Comparison of ENCODE assay signal across 1 cellular context in genomic region chr16:85717393-85718152, GRCh38.
TF ChIP-seq lines count a peak whose summit lies in the region.

No MANE protein-coding gene starts in this region.

TF ChIP-seq in K562, 482 proteins besides CTCF, POLR2A, EP300 and RAD21 (continued from another document and continues in another):
- TF ChIP-seq NR4A1 (CRISPR knock-in tag; IDR thresholded peaks at IDR 0.05) (no peak), NR4A1 (tag; IDR thresholded peaks at IDR 0.05) (no peak), GTF2A2 (tag; IDR thresholded peaks at IDR 0.05) (no peak), ZNF280A (IDR thresholded peaks at IDR 0.05; ENCODE audit: low read depth, partially characterized antibody) (no peak), KHSRP (IDR thresholded peaks at IDR 0.05) (no peak), MCM5 (IDR thresholded peaks at IDR 0.05; ENCODE audit: low read depth) (no peak), MECOM (CRISPR knock-in tag; IDR thresholded peaks at IDR 0.05) (no peak), STAT5A (IDR thresholded peaks at IDR 0.05; ENCODE audit: borderline replicate concordance, low read length) (no peak), E2F6 (IDR thresholded peaks at IDR 0.05; ENCODE audit: borderline replicate concordance in 1 of 2, extremely low read depth in 1 of 2, insufficient read depth in 1 of 2, insufficient read length in 1 of 2, low read depth in 1 of 2, low read length in 1 of 2, poor library complexity in 1 of 2, severe bottlenecking in 1 of 2) (no peak), SAP30 (IDR thresholded peaks at IDR 0.05; ENCODE audit: borderline replicate concordance, insufficient read depth, low read depth, low read length, poor library complexity, severe bottlenecking) (no peak), GTF2E2 (tag; IDR thresholded peaks at IDR 0.05) (no peak), ILF3 (IDR thresholded peaks at IDR 0.05; ENCODE audit: borderline replicate concordance) (no peak), FOXM1 (IDR thresholded peaks at IDR 0.05; ENCODE audit: low read depth) (no peak), FOXM1 (CRISPR knock-in tag; IDR thresholded peaks at IDR 0.05; ENCODE audit: low read depth) (no peak), SP1 (CRISPR knock-in tag; IDR thresholded peaks at IDR 0.05) (no peak), ZFP1 (CRISPR knock-in tag; IDR thresholded peaks at IDR 0.05) (no peak), MBD2 (IDR thresholded peaks at IDR 0.05; ENCODE audit: borderline replicate concordance, low read depth) (no peak), CBFB (CRISPR knock-in tag; IDR thresholded peaks at IDR 0.05) (peak; percentile 48; the same call in 1 of the 2 replicates), HDAC6 (IDR thresholded peaks at IDR 0.05; ENCODE audit: low read depth, low read length) (no peak), SOX6 (IDR thresholded peaks at IDR 0.05) (no peak), ZC3H4 (CRISPR knock-in tag; IDR thresholded peaks at IDR 0.05; ENCODE audit: borderline replicate concordance) (no peak), CREM (IDR thresholded peaks at IDR 0.05; ENCODE audit: low read depth) (no peak), NR2C2 (CRISPR knock-in tag; IDR thresholded peaks at IDR 0.05) (no peak), NR2C2 (tag; IDR thresholded peaks at IDR 0.05) (peak; percentile 40; the same call in 1 of the 2 replicates), FOXJ2 (tag; IDR thresholded peaks at IDR 0.05) (no peak), ZNF165 (CRISPR knock-in tag; IDR thresholded peaks at IDR 0.05; ENCODE audit: borderline replicate concordance) (no peak), ZNF668 (CRISPR knock-in tag; IDR thresholded peaks at IDR 0.05) (no peak), ZNF592 (IDR thresholded peaks at IDR 0.05) (no peak), CREB1 (IDR thresholded peaks at IDR 0.05) (no peak), CREB1 (CRISPR knock-in tag; IDR thresholded peaks at IDR 0.05) (peak; percentile 34; the same call in 1 of the 2 replicates), GABPB1 (CRISPR knock-in tag; IDR thresholded peaks at IDR 0.05) (no peak), ATF4 (CRISPR knock-in tag; IDR thresholded peaks at IDR 0.05) (no peak), LCOR (CRISPR knock-in tag; IDR thresholded peaks at IDR 0.05) (0 out of 2 replicates have a peak, but pooled peaks have one; percentile 18)
- TF ChIP-seq, protein P1, sequence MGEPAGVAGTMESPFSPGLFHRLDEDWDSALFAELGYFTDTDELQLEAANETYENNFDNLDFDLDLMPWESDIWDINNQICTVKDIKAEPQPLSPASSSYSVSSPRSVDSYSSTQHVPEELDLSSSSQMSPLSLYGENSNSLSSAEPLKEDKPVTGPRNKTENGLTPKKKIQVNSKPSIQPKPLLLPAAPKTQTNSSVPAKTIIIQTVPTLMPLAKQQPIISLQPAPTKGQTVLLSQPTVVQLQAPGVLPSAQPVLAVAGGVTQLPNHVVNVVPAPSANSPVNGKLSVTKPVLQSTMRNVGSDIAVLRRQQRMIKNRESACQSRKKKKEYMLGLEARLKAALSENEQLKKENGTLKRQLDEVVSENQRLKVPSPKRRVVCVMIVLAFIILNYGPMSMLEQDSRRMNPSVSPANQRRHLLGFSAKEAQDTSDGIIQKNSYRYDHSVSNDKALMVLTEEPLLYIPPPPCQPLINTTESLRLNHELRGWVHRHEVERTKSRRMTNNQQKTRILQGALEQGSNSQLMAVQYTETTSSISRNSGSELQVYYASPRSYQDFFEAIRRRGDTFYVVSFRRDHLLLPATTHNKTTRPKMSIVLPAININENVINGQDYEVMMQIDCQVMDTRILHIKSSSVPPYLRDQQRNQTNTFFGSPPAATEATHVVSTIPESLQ (CRISPR knock-in tag; IDR thresholded peaks at IDR 0.05), result 0 out of 2 replicates have a peak, but pooled peaks have one; percentile 19
- TF ChIP-seq, protein P2, sequence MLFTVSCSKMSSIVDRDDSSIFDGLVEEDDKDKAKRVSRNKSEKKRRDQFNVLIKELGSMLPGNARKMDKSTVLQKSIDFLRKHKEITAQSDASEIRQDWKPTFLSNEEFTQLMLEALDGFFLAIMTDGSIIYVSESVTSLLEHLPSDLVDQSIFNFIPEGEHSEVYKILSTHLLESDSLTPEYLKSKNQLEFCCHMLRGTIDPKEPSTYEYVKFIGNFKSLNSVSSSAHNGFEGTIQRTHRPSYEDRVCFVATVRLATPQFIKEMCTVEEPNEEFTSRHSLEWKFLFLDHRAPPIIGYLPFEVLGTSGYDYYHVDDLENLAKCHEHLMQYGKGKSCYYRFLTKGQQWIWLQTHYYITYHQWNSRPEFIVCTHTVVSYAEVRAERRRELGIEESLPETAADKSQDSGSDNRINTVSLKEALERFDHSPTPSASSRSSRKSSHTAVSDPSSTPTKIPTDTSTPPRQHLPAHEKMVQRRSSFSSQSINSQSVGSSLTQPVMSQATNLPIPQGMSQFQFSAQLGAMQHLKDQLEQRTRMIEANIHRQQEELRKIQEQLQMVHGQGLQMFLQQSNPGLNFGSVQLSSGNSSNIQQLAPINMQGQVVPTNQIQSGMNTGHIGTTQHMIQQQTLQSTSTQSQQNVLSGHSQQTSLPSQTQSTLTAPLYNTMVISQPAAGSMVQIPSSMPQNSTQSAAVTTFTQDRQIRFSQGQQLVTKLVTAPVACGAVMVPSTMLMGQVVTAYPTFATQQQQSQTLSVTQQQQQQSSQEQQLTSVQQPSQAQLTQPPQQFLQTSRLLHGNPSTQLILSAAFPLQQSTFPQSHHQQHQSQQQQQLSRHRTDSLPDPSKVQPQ (CRISPR knock-in tag; IDR thresholded peaks at IDR 0.05; ENCODE audit: borderline replicate concordance), result no peak
- TF ChIP-seq, protein P3, sequence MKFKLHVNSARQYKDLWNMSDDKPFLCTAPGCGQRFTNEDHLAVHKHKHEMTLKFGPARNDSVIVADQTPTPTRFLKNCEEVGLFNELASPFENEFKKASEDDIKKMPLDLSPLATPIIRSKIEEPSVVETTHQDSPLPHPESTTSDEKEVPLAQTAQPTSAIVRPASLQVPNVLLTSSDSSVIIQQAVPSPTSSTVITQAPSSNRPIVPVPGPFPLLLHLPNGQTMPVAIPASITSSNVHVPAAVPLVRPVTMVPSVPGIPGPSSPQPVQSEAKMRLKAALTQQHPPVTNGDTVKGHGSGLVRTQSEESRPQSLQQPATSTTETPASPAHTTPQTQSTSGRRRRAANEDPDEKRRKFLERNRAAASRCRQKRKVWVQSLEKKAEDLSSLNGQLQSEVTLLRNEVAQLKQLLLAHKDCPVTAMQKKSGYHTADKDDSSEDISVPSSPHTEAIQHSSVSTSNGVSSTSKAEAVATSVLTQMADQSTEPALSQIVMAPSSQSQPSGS (CRISPR knock-in tag; IDR thresholded peaks at IDR 0.05), result no peak
- TF ChIP-seq, protein P4, sequence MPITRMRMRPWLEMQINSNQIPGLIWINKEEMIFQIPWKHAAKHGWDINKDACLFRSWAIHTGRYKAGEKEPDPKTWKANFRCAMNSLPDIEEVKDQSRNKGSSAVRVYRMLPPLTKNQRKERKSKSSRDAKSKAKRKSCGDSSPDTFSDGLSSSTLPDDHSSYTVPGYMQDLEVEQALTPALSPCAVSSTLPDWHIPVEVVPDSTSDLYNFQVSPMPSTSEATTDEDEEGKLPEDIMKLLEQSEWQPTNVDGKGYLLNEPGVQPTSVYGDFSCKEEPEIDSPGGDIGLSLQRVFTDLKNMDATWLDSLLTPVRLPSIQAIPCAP (CRISPR knock-in tag; IDR thresholded peaks at IDR 0.05; ENCODE audit: borderline replicate concordance), result no peak
- TF ChIP-seq, protein P5, sequence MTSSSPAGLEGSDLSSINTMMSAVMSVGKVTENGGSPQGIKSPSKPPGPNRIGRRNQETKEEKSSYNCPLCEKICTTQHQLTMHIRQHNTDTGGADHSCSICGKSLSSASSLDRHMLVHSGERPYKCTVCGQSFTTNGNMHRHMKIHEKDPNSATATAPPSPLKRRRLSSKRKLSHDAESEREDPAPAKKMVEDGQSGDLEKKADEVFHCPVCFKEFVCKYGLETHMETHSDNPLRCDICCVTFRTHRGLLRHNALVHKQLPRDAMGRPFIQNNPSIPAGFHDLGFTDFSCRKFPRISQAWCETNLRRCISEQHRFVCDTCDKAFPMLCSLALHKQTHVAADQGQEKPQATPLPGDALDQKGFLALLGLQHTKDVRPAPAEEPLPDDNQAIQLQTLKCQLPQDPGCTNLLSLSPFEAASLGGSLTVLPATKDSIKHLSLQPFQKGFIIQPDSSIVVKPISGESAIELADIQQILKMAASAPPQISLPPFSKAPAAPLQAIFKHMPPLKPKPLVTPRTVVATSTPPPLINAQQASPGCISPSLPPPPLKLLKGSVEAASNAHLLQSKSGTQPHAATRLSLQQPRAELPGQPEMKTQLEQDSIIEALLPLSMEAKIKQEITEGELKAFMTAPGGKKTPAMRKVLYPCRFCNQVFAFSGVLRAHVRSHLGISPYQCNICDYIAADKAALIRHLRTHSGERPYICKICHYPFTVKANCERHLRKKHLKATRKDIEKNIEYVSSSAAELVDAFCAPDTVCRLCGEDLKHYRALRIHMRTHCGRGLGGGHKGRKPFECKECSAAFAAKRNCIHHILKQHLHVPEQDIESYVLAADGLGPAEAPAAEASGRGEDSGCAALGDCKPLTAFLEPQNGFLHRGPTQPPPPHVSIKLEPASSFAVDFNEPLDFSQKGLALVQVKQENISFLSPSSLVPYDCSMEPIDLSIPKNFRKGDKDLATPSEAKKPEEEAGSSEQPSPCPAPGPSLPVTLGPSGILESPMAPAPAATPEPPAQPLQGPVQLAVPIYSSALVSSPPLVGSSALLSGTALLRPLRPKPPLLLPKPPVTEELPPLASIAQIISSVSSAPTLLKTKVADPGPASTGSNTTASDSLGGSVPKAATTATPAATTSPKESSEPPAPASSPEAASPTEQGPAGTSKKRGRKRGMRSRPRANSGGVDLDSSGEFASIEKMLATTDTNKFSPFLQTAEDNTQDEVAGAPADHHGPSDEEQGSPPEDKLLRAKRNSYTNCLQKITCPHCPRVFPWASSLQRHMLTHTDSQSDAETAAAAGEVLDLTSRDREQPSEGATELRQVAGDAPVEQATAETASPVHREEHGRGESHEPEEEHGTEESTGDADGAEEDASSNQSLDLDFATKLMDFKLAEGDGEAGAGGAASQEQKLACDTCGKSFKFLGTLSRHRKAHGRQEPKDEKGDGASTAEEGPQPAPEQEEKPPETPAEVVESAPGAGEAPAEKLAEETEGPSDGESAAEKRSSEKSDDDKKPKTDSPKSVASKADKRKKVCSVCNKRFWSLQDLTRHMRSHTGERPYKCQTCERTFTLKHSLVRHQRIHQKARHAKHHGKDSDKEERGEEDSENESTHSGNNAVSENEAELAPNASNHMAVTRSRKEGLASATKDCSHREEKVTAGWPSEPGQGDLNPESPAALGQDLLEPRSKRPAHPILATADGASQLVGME (CRISPR knock-in tag; IDR thresholded peaks at IDR 0.05), result no peak
- TF ChIP-seq, protein P6, sequence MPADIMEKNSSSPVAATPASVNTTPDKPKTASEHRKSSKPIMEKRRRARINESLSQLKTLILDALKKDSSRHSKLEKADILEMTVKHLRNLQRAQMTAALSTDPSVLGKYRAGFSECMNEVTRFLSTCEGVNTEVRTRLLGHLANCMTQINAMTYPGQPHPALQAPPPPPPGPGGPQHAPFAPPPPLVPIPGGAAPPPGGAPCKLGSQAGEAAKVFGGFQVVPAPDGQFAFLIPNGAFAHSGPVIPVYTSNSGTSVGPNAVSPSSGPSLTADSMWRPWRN (IDR thresholded peaks at IDR 0.05; ENCODE audit: low read depth), result no peak
